23 cellular contexts compared by ENCODE assay signal in the genomic region with DNA sequence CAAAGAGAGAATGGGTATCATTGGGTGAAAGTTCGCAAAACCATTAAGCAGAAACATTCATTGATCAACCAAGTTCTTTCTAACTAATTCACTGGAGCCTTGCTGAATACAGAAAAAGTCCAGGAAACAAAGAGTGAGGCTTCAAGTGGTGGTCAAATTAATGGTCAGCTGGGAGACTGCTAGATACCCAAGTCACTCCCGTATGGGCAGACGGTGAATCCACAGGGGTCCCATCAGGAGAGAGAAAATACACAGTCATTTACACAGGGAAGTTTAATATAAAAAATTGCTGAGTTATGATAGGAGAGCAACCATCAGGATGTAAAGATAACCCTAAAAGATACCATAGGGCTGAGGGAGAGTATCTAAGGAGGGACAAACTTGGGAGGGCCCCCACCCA.
"Had no signal": no experiment of that assay in that cellular context is flagged by ENCODE, and none has a peak within 500 bp of the region (broad histone marks: within the 10 kb centered on the region; RNA-seq: fewer than 3 reads in every experiment).

No MANE protein-coding gene starts in this region.

- H3K9me3 ChIP-seq: esophagus squamous epithelium, gastrocnemius medialis, heart right ventricle, left lung, lower lobe of right lung had no signal

- H3K4me3 ChIP-seq: esophagus squamous epithelium, gastrocnemius medialis, heart right ventricle, left lung, lower lobe of right lung had no signal

- H3K4me1 ChIP-seq: gastrocnemius medialis, heart right ventricle, left lung, lower lobe of right lung had no signal

- ATAC-seq: effector memory CD8-positive, alpha-beta T cell; esophagus mucosa; gastrocnemius medialis; heart right ventricle; left cardiac atrium; left lung; left ventricle myocardium superior; lower lobe of right lung; naive thymus-derived CD4-positive, alpha-beta T cell; natural killer cell had no signal

- H3K36me3 ChIP-seq: esophagus squamous epithelium, gastrocnemius medialis, heart right ventricle, left lung, lower lobe of right lung had no signal

- DNase-seq: cortex of kidney; effector CD8-positive, alpha-beta T cell; effector memory CD8-positive, alpha-beta T cell; endodermal cell; erythroblast; esophagus squamous epithelium; foreskin fibroblast; foreskin melanocyte; gastrocnemius medialis; glutamatergic neuron; head of caudate nucleus; heart right ventricle; hippocampal formation; left cardiac atrium; left lung; left ventricle myocardium superior; lower lobe of right lung; mesendoderm; midbrain; naive thymus-derived CD4-positive, alpha-beta T cell; natural killer cell had no signal

- H3K27me3 ChIP-seq: esophagus squamous epithelium, gastrocnemius medialis, heart right ventricle, left lung had no signal

- H3K27ac ChIP-seq: epithelial cell of prostate, esophagus squamous epithelium, gastrocnemius medialis, heart right ventricle, left lung, lower lobe of right lung had no signal
